In genomic region chr1:160834945-160835565, GRCh38 we compare ENCODE assay signal across 1 cellular context.
TF ChIP-seq lines count a peak whose summit lies in the region.

No MANE protein-coding gene starts in this region.

TF ChIP-seq in HEK293, 187 proteins besides CTCF, POLR2A, EP300 and RAD21 (continued from another document):
- TF ChIP-seq, protein P1, sequence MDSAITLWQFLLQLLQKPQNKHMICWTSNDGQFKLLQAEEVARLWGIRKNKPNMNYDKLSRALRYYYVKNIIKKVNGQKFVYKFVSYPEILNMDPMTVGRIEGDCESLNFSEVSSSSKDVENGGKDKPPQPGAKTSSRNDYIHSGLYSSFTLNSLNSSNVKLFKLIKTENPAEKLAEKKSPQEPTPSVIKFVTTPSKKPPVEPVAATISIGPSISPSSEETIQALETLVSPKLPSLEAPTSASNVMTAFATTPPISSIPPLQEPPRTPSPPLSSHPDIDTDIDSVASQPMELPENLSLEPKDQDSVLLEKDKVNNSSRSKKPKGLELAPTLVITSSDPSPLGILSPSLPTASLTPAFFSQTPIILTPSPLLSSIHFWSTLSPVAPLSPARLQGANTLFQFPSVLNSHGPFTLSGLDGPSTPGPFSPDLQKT (IDR thresholded peaks at IDR 0.05; ENCODE audit: borderline replicate concordance, low read depth, low read length) = no peak
